Comparison of ENCODE assay signal across 2 cellular contexts in genomic region chr13:100698331-100698730, GRCh38.
A peak's percentile ranks its signal among the peaks of the same experiment; 100 is the strongest.
TF ChIP-seq lines count a peak whose summit lies in the region.
"Not testable (repeated sequence)": the region's sequence is repeated elsewhere in the genome, so short reads cannot be mapped to it uniquely, and the experiment has no call there.

No MANE protein-coding gene starts in this region.

TF ChIP-seq in K562, 482 proteins besides CTCF, POLR2A, EP300 and RAD21:
- peak; percentile 51 to 59; a peak in 3 of 4 replicates for TF ChIP-seq FOXA3 (CRISPR knock-in tag; conservative IDR thresholded peaks at IDR 0.05 in 1 of 2, IDR thresholded peaks at IDR 0.05 in 1 of 2)
- TF ChIP-seq, protein P1, sequence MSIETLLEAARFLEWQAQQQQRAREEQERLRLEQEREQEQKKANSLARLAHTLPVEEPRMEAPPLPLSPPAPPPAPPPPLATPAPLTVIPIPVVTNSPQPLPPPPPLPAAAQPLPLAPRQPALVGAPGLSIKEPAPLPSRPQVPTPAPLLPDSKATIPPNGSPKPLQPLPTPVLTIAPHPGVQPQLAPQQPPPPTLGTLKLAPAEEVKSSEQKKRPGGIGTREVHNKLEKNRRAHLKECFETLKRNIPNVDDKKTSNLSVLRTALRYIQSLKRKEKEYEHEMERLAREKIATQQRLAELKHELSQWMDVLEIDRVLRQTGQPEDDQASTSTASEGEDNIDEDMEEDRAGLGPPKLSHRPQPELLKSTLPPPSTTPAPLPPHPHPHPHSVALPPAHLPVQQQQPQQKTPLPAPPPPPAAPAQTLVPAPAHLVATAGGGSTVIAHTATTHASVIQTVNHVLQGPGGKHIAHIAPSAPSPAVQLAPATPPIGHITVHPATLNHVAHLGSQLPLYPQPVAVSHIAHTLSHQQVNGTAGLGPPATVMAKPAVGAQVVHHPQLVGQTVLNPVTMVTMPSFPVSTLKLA (conservative IDR thresholded peaks at IDR 0.05), result peak; percentile 61 to 65
- TF ChIP-seq FOXK2 (conservative IDR thresholded peaks at IDR 0.05 in 1 of 2, IDR thresholded peaks at IDR 0.05 in 1 of 2; ENCODE audit: low read depth in 2 of 2), result 0 out of 4 replicates have a peak, but pooled peaks of 1 of the 2 experiments have one; percentile 32

TF ChIP-seq in HepG2, 621 proteins besides CTCF, POLR2A, EP300 and RAD21:
- TF ChIP-seq FOXA1 (IDR thresholded peaks at IDR 0.05), result not testable (repeated sequence)
- TF ChIP-seq FOXA1 (CRISPR knock-in tag; IDR thresholded peaks at IDR 0.05) (0 out of 2 replicates have a peak, but pooled peaks have one; percentile 39), FOXA3 (CRISPR knock-in tag; IDR thresholded peaks at IDR 0.05) (peak; percentile 31; the same call in 1 of the 2 replicates)
- TF ChIP-seq, protein P2, sequence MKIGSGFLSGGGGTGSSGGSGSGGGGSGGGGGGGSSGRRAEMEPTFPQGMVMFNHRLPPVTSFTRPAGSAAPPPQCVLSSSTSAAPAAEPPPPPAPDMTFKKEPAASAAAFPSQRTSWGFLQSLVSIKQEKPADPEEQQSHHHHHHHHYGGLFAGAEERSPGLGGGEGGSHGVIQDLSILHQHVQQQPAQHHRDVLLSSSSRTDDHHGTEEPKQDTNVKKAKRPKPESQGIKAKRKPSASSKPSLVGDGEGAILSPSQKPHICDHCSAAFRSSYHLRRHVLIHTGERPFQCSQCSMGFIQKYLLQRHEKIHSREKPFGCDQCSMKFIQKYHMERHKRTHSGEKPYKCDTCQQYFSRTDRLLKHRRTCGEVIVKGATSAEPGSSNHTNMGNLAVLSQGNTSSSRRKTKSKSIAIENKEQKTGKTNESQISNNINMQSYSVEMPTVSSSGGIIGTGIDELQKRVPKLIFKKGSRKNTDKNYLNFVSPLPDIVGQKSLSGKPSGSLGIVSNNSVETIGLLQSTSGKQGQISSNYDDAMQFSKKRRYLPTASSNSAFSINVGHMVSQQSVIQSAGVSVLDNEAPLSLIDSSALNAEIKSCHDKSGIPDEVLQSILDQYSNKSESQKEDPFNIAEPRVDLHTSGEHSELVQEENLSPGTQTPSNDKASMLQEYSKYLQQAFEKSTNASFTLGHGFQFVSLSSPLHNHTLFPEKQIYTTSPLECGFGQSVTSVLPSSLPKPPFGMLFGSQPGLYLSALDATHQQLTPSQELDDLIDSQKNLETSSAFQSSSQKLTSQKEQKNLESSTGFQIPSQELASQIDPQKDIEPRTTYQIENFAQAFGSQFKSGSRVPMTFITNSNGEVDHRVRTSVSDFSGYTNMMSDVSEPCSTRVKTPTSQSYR (CRISPR knock-in tag; IDR thresholded peaks at IDR 0.05; ENCODE audit: borderline replicate concordance), result peak; percentile 71
